Comparison of ENCODE assay signal across 14 cellular contexts in genomic region chr6:52558266-52559000, GRCh38. TPM values are rescaled to one million over a fixed set of nuclear protein-coding genes. Genes with fewer than 3 reads are reported as not detected.
DNase-seq lines count a peak whose midpoint lies in the region; ATAC-seq and TF ChIP-seq lines count a peak whose summit lies in the region.
"Had no signal": no experiment of that assay in that cellular context is flagged by ENCODE, and none has a peak within 500 bp of the region (broad histone marks: within the 10 kb centered on the region; RNA-seq: fewer than 3 reads in every experiment).

No MANE protein-coding gene starts in this region.

- H3K4me1 ChIP-seq in GM23338 (ENCODE audit: insufficient read depth) (peaks cover 13% of the 10 kb centered on the region), heart right ventricle (peaks cover 2 to 66% (median 39%) of the 10 kb centered on the region in 9 donors)

- H3K4me3 ChIP-seq in GM23338, result no peak overlapping the region
- peak overlapping the region; percentile 1; the same call in 1 of the 2 replicates for H3K4me3 ChIP-seq in WI38 (ENCODE audit: low read depth, low read length)
- H3K4me3 ChIP-seq in heart right ventricle, result no peak overlapping the region
- no peak overlapping the region for H3K4me3 ChIP-seq in MG63

- no peaks in the 10 kb centered on the region for H3K27me3 Mint-ChIP-seq in GM23338 (ENCODE audit: insufficient read depth, low read depth, poor library complexity)

- no peaks in the 10 kb centered on the region; the same call in none of the 2 replicates for H4K20me1 ChIP-seq in GM23338 (replicated peaks; ENCODE audit: insufficient read depth)

- peaks cover 94% of the 10 kb centered on the region for H3K79me2 ChIP-seq in GM23338 (replicated peaks; ENCODE audit: insufficient read depth)

- H3K4me1 Mint-ChIP-seq in GM23338, result peaks cover 25% of the 10 kb centered on the region
- H3K4me1 Mint-ChIP-seq: activated naive CD8-positive, alpha-beta T cell treated with anti-CD3 and anti-CD28 coated beads, Interleukin-2, amount 10 ng/mL, durations not matched to agents 7 days and 5 days had no signal

- 74 to 76% methylated on average over 6 of the region's 6 CpGs for WGBS in heart right ventricle, 2 donors

- no peaks in the 10 kb centered on the region for H3K9me3 Mint-ChIP-seq in GM23338
- H3K9me3 Mint-ChIP-seq: activated naive CD8-positive, alpha-beta T cell treated with anti-CD3 and anti-CD28 coated beads, Interleukin-2, amount 10 ng/mL, durations not matched to agents 7 days and 5 days; CD14-positive monocyte had no signal

- no peaks in the 10 kb centered on the region for H3F3A ChIP-seq in GM23338 (replicated peaks; ENCODE audit: low read depth)

- H3K27me3 ChIP-seq in GM23338 (ENCODE audit: insufficient read depth) (no peaks in the 10 kb centered on the region), heart right ventricle (no peaks in the 10 kb centered on the region), MG63 (no peaks in the 10 kb centered on the region)

- H3K9me3 ChIP-seq in heart right ventricle (no peaks in the 10 kb centered on the region), MG63 (no peaks in the 10 kb centered on the region)

- intact Hi-C loops in heart right ventricle (cut with DNase I), result no loop called here

- no peak overlapping the region for H3K4me3 Mint-ChIP-seq in GM23338
- H3K4me3 Mint-ChIP-seq: activated naive CD8-positive, alpha-beta T cell treated with anti-CD3 and anti-CD28 coated beads, Interleukin-2, amount 10 ng/mL, durations not matched to agents 7 days and 5 days; CD14-positive monocyte had no signal

- 0 out of 2 replicates have a peak overlapping the region, but pooled peaks have one; percentile 74 for H3K27ac ChIP-seq in GM23338 (ENCODE audit: low read depth)
- H3K27ac ChIP-seq in heart right ventricle, result peak overlapping the region in 7 of 10 donors; percentile 2 to 61 (median 41)

- H3K36me3 ChIP-seq in GM23338 (ENCODE audit: insufficient read depth) (no peaks in the 10 kb centered on the region), heart right ventricle (no peaks in the 10 kb centered on the region), MG63 (peaks cover 88% of the 10 kb centered on the region)

- 0 out of 2 replicates have a peak overlapping the region, but pooled peaks have one; percentile 58 for H3K27ac Mint-ChIP-seq in GM23338
- H3K27ac Mint-ChIP-seq: activated naive CD8-positive, alpha-beta T cell treated with anti-CD3 and anti-CD28 coated beads, Interleukin-2, amount 10 ng/mL, durations not matched to agents 7 days and 5 days had no signal

- no peaks in the 10 kb centered on the region for H3K9me2 ChIP-seq in GM23338 (ENCODE audit: insufficient read depth)

- H3K4me2 ChIP-seq in GM23338, result peak overlapping the region; percentile 58; the same call in 1 of the 2 replicates

- TF ChIP-seq CTCF in GM23338 (conservative IDR thresholded peaks at IDR 0.05; ENCODE audit: low read depth in 2 of 2) (no peak), WI38 (IDR thresholded peaks at IDR 0.05; ENCODE audit: low read depth, low read length) (no peak), heart right ventricle (IDR thresholded peaks at IDR 0.05) (no peak)

- DNase-seq in GM23338 (ENCODE audit: low spot score) (no peak), heart right ventricle (no peak), renal cortical epithelial cell (ENCODE audit: low read depth) (peak; percentile 58), GM19240 (ENCODE audit: insufficient read length, low spot score) (no peak), NCI-H2081 treated with DMSO at 0.1 percent for 48 hours (lab: John Stamatoyannopoulos, UW) (no peak), MG63 (no peak)
- DNase-seq: activated naive CD8-positive, alpha-beta T cell treated with anti-CD3 and anti-CD28 coated beads, Interleukin-2, amount 10 ng/mL, durations not matched to agents 7 days and 5 days; GF-D8; occipital lobe; stimulated activated CD4-positive, alpha-beta T cell treated with anti-CD3 and anti-CD28 coated beads, Interleukin-4, amount 100 ng/mL, for 24 hours; stimulated activated naive CD4-positive, alpha-beta T cell treated with Interleukin-2 at 50 U/mL for 16 hours had no signal

- H2AFZ ChIP-seq in GM23338, result no peak overlapping the region

- ATAC-seq in GM23338 (no peak), heart right ventricle (peak in 4 of 8 donors; percentile 24 to 47 (median 36)), HG02970 (IDR thresholded peaks at IDR 0.05; ENCODE audit: low FRiP score, unreplicated experiment) (no peak)

- no peaks in the 10 kb centered on the region for H3K36me3 Mint-ChIP-seq in GM23338 (ENCODE audit: low read depth)

TF ChIP-seq in GM23338, 12 proteins besides CTCF, POLR2A, EP300 and RAD21 (continues in another document):
- TF ChIP-seq JUNB (IDR thresholded peaks at IDR 0.05; ENCODE audit: unreplicated experiment), result no peak
- TF ChIP-seq ETS1 (IDR thresholded peaks at IDR 0.05), result no peak
- TF ChIP-seq POLR2AphosphoS5 (IDR thresholded peaks at IDR 0.05; ENCODE audit: low read depth), result no peak
- TF ChIP-seq CREB1 (CRISPR knock-in tag; IDR thresholded peaks at IDR 0.05; ENCODE audit: low read depth), result no peak
- no peak for TF ChIP-seq ZNF331 (CRISPR knock-in tag; IDR thresholded peaks at IDR 0.05; ENCODE audit: low read depth)
- TF ChIP-seq STAT1 (IDR thresholded peaks at IDR 0.05; ENCODE audit: unreplicated experiment), result no peak
- TF ChIP-seq NANOG (IDR thresholded peaks at IDR 0.05; ENCODE audit: borderline replicate concordance), result no peak
- TF ChIP-seq EZH2 (IDR thresholded peaks at IDR 0.05; ENCODE audit: low read depth, unreplicated experiment), result no peak
- no peak for TF ChIP-seq REST (IDR thresholded peaks at IDR 0.05; ENCODE audit: unreplicated experiment)

RNA-seq across cellular contexts. Expression of gene TRAM2, which starts 18.4 kb away (rescaled TPM):
- 12.4 and 14.0 TPM in 2 replicates for total RNA-seq in GM23338 (2014; rRNA removed; shearing (Covaris generic))
- polyA plus RNA-seq in GM23338 (2016; fragmentation: Nextera tagmentation; extraction: Ambion mirVana) (3.9 and 4.0 TPM in 2 replicates), heart right ventricle (1 to 10 TPM; 5.0 to 7.2 TPM)
- total RNA-seq in heart right ventricle (10 to 100 TPM in 7 of 10 donors, 1 to 10 TPM in 3; 7.9 to 17.3 (median 11.0) TPM), renal cortical epithelial cell (11.5 and 47.0 TPM in 2 replicates)
- 206 and 243 TPM in 2 replicates for total RNA-seq in MG63 (2014; rRNA removed; shearing (Covaris generic); ENCODE audit: low replicate concordance)
